ENCODE assay signal across 9 cellular contexts in the genomic region with DNA sequence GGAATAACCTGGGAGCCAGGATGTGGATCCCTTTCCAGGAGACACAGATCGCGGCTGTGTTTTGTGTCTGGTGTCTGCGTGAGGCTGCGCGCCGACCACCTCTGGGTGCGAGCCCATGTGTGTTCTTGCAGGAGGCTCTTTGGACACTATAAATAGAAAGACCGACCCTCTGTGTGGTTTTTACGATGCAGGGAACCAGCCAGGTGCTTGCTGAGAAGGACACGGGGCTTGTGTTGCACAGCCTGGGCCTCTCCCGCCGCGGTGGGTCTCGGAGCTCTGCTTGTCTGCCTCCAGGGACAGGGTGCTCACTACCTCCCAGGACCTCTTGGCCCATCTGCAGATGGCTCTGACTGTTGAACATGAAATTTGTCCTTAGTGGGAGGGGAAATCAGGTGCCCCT. TPM values are rescaled to one million over a fixed set of nuclear protein-coding genes. Genes with fewer than 3 reads are reported as not detected.
A peak's percentile ranks its signal among the peaks of the same experiment; 100 is the strongest.
DNase-seq lines count a peak whose midpoint lies in the region; ATAC-seq, FAIRE-seq and TF ChIP-seq lines count a peak whose summit lies in the region.
"Had no signal": no experiment of that assay in that cellular context is flagged by ENCODE, and none has a peak within 500 bp of the region (broad histone marks: within the 10 kb centered on the region; RNA-seq: fewer than 3 reads in every experiment).

No MANE protein-coding gene starts in this region.

- H3K4me3 Mint-ChIP-seq in HFFc6 (peak overlapping the region; percentile 81), chondrocyte (ENCODE audit: unreplicated experiment) (peak overlapping the region; percentile 68)
- H3K4me3 Mint-ChIP-seq in naive thymus-derived CD4-positive, alpha-beta T cell, result peak overlapping the region; percentile 67 to 89 (median 81)

- DNase-seq in BE2C, result no peak
- DNase-seq in HFFc6, result no peak
- DNase-seq in chondrocyte (ENCODE audit: low spot score), result no peak
- no peak for DNase-seq in naive thymus-derived CD4-positive, alpha-beta T cell
- DNase-seq in kidney, result no peak
- DNase-seq in GM19240 (ENCODE audit: insufficient read length, low spot score), result no peak

- POLR2A ChIA-PET in naive thymus-derived CD4-positive, alpha-beta T cell (lab: Charles Lee), result no interaction called here

- H3K4me1 ChIP-seq in BE2C (no peaks in the 10 kb centered on the region), kidney (ENCODE audit: control insufficient read depth in 1 of 2, insufficient read depth in 1 of 2, low read depth in 1 of 2, low read length in 2 of 2) (no peaks in the 10 kb centered on the region)
- peaks cover 3 to 6% of the 10 kb centered on the region in 2 donors for H3K4me1 ChIP-seq in naive thymus-derived CD4-positive, alpha-beta T cell (ENCODE audit: control insufficient read depth in 2 of 2, insufficient read depth in 2 of 2, low read length in 2 of 2)

- H3K27ac Mint-ChIP-seq in HFFc6 (peak overlapping the region; percentile 37), chondrocyte (ENCODE audit: unreplicated experiment) (no peak overlapping the region)
- H3K27ac Mint-ChIP-seq in naive thymus-derived CD4-positive, alpha-beta T cell, result peak overlapping the region in 5 of 9 donors; percentile 22 to 76 (median 27)

- H3K4me1 Mint-ChIP-seq in HFFc6 (ENCODE audit: low read depth) (peaks cover 39% of the 10 kb centered on the region), chondrocyte (ENCODE audit: low read depth) (peaks cover 17% of the 10 kb centered on the region)
- peaks cover 13 to 28% (median 20%) of the 10 kb centered on the region in 7 donors for H3K4me1 Mint-ChIP-seq in naive thymus-derived CD4-positive, alpha-beta T cell

- H3K4me3 ChIP-seq in BE2C (ENCODE audit: low read depth, low read length), result peak overlapping the region; percentile 39
- peak overlapping the region; percentile 55 for H3K4me3 ChIP-seq in naive thymus-derived CD4-positive, alpha-beta T cell (ENCODE audit: low read length)
- H3K4me3 ChIP-seq in kidney (ENCODE audit: low read length in 2 of 2), result no peak overlapping the region

- H3K27ac ChIP-seq in naive thymus-derived CD4-positive, alpha-beta T cell (ENCODE audit: low read depth, low read length), result peak overlapping the region; percentile 39
- no peak overlapping the region for H3K27ac ChIP-seq in kidney (ENCODE audit: low read depth in 2 of 2, low read length in 2 of 2)
- H3K27ac ChIP-seq: VCaP had no signal

- intact Hi-C loops in naive thymus-derived CD4-positive, alpha-beta T cell (cut with micrococcal nuclease), result loop anchor here (1.0 to 2.0 kb wide), 3 partner anchors 14 to 22 kb away; a partner anchor contains a TSS
- intact Hi-C loops in kidney (cut with DNase I), result no loop called here

- H3K27me3 ChIP-seq in BE2C, result peaks cover 12% of the 10 kb centered on the region
- H3K27me3 ChIP-seq in naive thymus-derived CD4-positive, alpha-beta T cell (ENCODE audit: control insufficient read depth in 2 of 2, insufficient read depth in 2 of 2, low read length in 2 of 2), result no peaks in the 10 kb centered on the region

- CTCF ChIA-PET in naive thymus-derived CD4-positive, alpha-beta T cell (lab: Charles Lee), result no interaction called here

- no peak for FAIRE-seq in kidney (lab: Jason Lieb, UNC)

- H3K27me3 Mint-ChIP-seq in HFFc6 (ENCODE audit: insufficient read depth) (peaks cover 9% of the 10 kb centered on the region), chondrocyte (ENCODE audit: low read depth) (peaks cover 12% of the 10 kb centered on the region)
- peaks cover 0 to 65% (median 22%) of the 10 kb centered on the region in 5 donors for H3K27me3 Mint-ChIP-seq in naive thymus-derived CD4-positive, alpha-beta T cell

- H3K36me3 ChIP-seq in BE2C (no peaks in the 10 kb centered on the region), kidney (ENCODE audit: control insufficient read depth in 1 of 2, insufficient read depth in 2 of 2, low read length in 2 of 2) (no peaks in the 10 kb centered on the region)
- no peaks in the 10 kb centered on the region for H3K36me3 ChIP-seq in naive thymus-derived CD4-positive, alpha-beta T cell (ENCODE audit: control insufficient read depth in 2 of 3, insufficient read depth in 3 of 3, low read length in 3 of 3)

- H3K9ac ChIP-seq in kidney (ENCODE audit: low read length in 2 of 2), result no peak overlapping the region

- TF ChIP-seq CTCF in BE2C (IDR thresholded peaks at IDR 0.05; ENCODE audit: low read depth, low read length), result no peak
- no peak for TF ChIP-seq CTCF in HFFc6 (IDR thresholded peaks at IDR 0.05)
- no peak for TF ChIP-seq CTCF in chondrocyte (IDR thresholded peaks at IDR 0.05)
- no peak for TF ChIP-seq CTCF in kidney (IDR thresholded peaks at IDR 0.05; ENCODE audit: borderline replicate concordance, extremely low read depth, insufficient read depth)

- H3K9me3 Mint-ChIP-seq in HFFc6 (no peaks in the 10 kb centered on the region), chondrocyte (ENCODE audit: low read depth) (no peaks in the 10 kb centered on the region)
- H3K9me3 Mint-ChIP-seq in naive thymus-derived CD4-positive, alpha-beta T cell, result no peaks in the 10 kb centered on the region

- H3K9me3 ChIP-seq in BE2C, result no peaks in the 10 kb centered on the region
- H3K9me3 ChIP-seq in naive thymus-derived CD4-positive, alpha-beta T cell (ENCODE audit: control insufficient read depth in 2 of 3, low read length in 3 of 3), result no peaks in the 10 kb centered on the region
- H3K9me3 ChIP-seq in kidney (ENCODE audit: control insufficient read depth in 1 of 2, low read length in 2 of 2), result no peaks in the 10 kb centered on the region

- peak; percentile 4 for ATAC-seq in naive thymus-derived CD4-positive, alpha-beta T cell
- no peak for ATAC-seq in HG02884 (IDR thresholded peaks at IDR 0.05; ENCODE audit: unreplicated experiment)
- no peak for ATAC-seq in HG03135 (IDR thresholded peaks at IDR 0.05; ENCODE audit: unreplicated experiment)

- peaks cover 6% of the 10 kb centered on the region; the same call in 1 of the 2 replicates for H3K36me3 Mint-ChIP-seq in HFFc6 (ENCODE audit: low read depth)
- no peaks in the 10 kb centered on the region for H3K36me3 Mint-ChIP-seq in chondrocyte (ENCODE audit: low read depth)
- no peaks in the 10 kb centered on the region for H3K36me3 Mint-ChIP-seq in naive thymus-derived CD4-positive, alpha-beta T cell

RNA-seq across cellular contexts. Expression of a gene that starts 0.5 kb away (rescaled TPM):
- 1.2 TPM for polyA plus RNA-seq in BE2C (2012; ENCODE audit: insufficient read depth, insufficient read length, low read depth)
- total RNA-seq in HFFc6 (2021; fragmentation: NEBNext Ultra II Directional; extraction: Animal tissue kit (Norgen Biotek cat#: 25700)), result 1 to 10 TPM; 6.7 to 9.9 (median 7.1) TPM
- total RNA-seq in chondrocyte, result 1.4 to 4.0 TPM (median 1.7 TPM) in 3 replicates
- 1 to 10 TPM; 1.7 to 5.2 (median 4.2) TPM for total RNA-seq in naive thymus-derived CD4-positive, alpha-beta T cell
- polyA plus RNA-seq in naive thymus-derived CD4-positive, alpha-beta T cell, result under 1 TPM; 0.37 to 0.51 TPM
- total RNA-seq in kidney, result 1.7 TPM
- 0.22 TPM for polyA plus RNA-seq in kidney (ENCODE audit: insufficient read depth, low read depth, low replicate concordance)

RNA-seq across cellular contexts. Expression of a gene that starts 22.4 kb away (rescaled TPM):
- polyA plus RNA-seq in BE2C (2012; ENCODE audit: insufficient read depth, insufficient read length, low read depth), result 44.9 TPM
- total RNA-seq in HFFc6 (2021; fragmentation: NEBNext Ultra II Directional; extraction: Animal tissue kit (Norgen Biotek cat#: 25700)), result 10 to 100 TPM; 56.3 to 71.2 (median 64.2) TPM
- total RNA-seq in chondrocyte (43.4 to 54.1 TPM (median 48.0 TPM) in 3 replicates), kidney (60.6 TPM)
- total RNA-seq in naive thymus-derived CD4-positive, alpha-beta T cell, result 100 to 1,000 TPM in 3 of 5 experiments, 10 to 100 TPM in 2; 77.9 to 114 (median 100) TPM
- polyA plus RNA-seq in naive thymus-derived CD4-positive, alpha-beta T cell, result 10 to 100 TPM; 23.1 to 33.1 TPM
- 61.2 TPM for polyA plus RNA-seq in kidney (ENCODE audit: insufficient read depth, low read depth, low replicate concordance)

RNA-seq across cellular contexts. Expression of a gene that starts 25.9 kb away (rescaled TPM):
- 1.3 TPM for polyA plus RNA-seq in BE2C (2012; ENCODE audit: insufficient read depth, insufficient read length, low read depth)
- total RNA-seq in HFFc6 (2021; fragmentation: NEBNext Ultra II Directional; extraction: Animal tissue kit (Norgen Biotek cat#: 25700)), result 10 to 100 TPM; 15.1 to 24.6 (median 18.6) TPM
- total RNA-seq in chondrocyte (10.8 to 12.4 TPM (median 12.3 TPM) in 3 replicates), kidney (40.5 TPM)
- total RNA-seq in naive thymus-derived CD4-positive, alpha-beta T cell, result 1 to 10 TPM in 4 of 5 experiments, under 1 TPM in 1; 0.66 to 7.0 (median 3.3) TPM
- polyA plus RNA-seq in naive thymus-derived CD4-positive, alpha-beta T cell, result under 1 TPM in 1 of 2 donors, not detected in 1; 0.08 TPM
- 24.4 TPM for polyA plus RNA-seq in kidney (ENCODE audit: insufficient read depth, low read depth, low replicate concordance)

RNA-seq across cellular contexts. Expression of a gene that starts 53.4 kb away (rescaled TPM):
- 99.1 TPM for polyA plus RNA-seq in BE2C (2012; ENCODE audit: insufficient read depth, insufficient read length, low read depth)
- total RNA-seq in HFFc6 (2021; fragmentation: NEBNext Ultra II Directional; extraction: Animal tissue kit (Norgen Biotek cat#: 25700)), result 10 to 100 TPM; 13.4 to 15.8 (median 14.4) TPM
- total RNA-seq in chondrocyte (15.0 to 18.0 TPM (median 15.8 TPM) in 3 replicates), kidney (18.8 TPM)
- total RNA-seq in naive thymus-derived CD4-positive, alpha-beta T cell, result 10 to 100 TPM; 27.0 to 47.2 (median 36.8) TPM
- 1 to 10 TPM; 1.3 to 2.5 TPM for polyA plus RNA-seq in naive thymus-derived CD4-positive, alpha-beta T cell
- 4.8 TPM for polyA plus RNA-seq in kidney (ENCODE audit: insufficient read depth, low read depth, low replicate concordance)

Comparison
In these comparisons a context has a peak if more than half of its experiments do, and no peak if none do; other contexts are left out.
1. H3K4me3 ChIP-seq: peak in BE2C (single experiment) and naive thymus-derived CD4-positive, alpha-beta T cell (single experiment); none in kidney (0 of 2).
2. Peak in every context shown above with its lines, with median percentiles within 50 percentile points of each other: H3K4me3 Mint-ChIP-seq.